ENCODE assay signal across 18 cellular contexts in genomic region chr1:60949826-60950197, GRCh38.
"Had no signal": no experiment of that assay in that cellular context is flagged by ENCODE, and none has a peak within 500 bp of the region (broad histone marks: within the 10 kb centered on the region; RNA-seq: fewer than 3 reads in every experiment).

No MANE protein-coding gene starts in this region.

- H3K4me3 ChIP-seq: coronary artery, heart left ventricle, tibial artery, upper lobe of left lung, uterus had no signal

- DNase-seq: effector CD4-positive, alpha-beta T cell; endodermal cell; heart left ventricle; hippocampal formation; kidney glomerular epithelial cell; naive thymus-derived CD4-positive, alpha-beta T cell; right cardiac atrium; stimulated activated CD4-positive, alpha-beta T cell treated with anti-CD3 and anti-CD28 coated beads, Interleukin-4, amount 100 ng/mL, for 1 hour; stimulated activated CD8-positive, alpha-beta memory T cell treated with anti-CD3 and anti-CD28 coated beads, Interleukin-4, amount 100 ng/mL, for 48 hours; stimulated activated naive CD8-positive, alpha-beta T cell treated with anti-CD3 and anti-CD28 coated beads, Interleukin-15, Interleukin-2, amounts not matched to agents 100 U/mL and 50 U/mL, for 24 hours; tibial artery; upper lobe of left lung; uterus had no signal

- H3K36me3 ChIP-seq: heart left ventricle, tibial artery, upper lobe of left lung, uterus had no signal

- H3K9me3 Mint-ChIP-seq: stimulated activated effector memory CD8-positive, alpha-beta T cell treated with anti-CD3 and anti-CD28 coated beads, Interleukin-12 subunit alpha, Interleukin-12 subunit beta, amount 100 ng/mL, for 72 hours had no signal

- H3K36me3 Mint-ChIP-seq: naive thymus-derived CD4-positive, alpha-beta T cell; stimulated activated effector memory CD8-positive, alpha-beta T cell treated with anti-CD3 and anti-CD28 coated beads, Interleukin-12 subunit alpha, Interleukin-12 subunit beta, amount 100 ng/mL, for 72 hours had no signal

- ATAC-seq: esophagus mucosa; stimulated activated effector memory CD8-positive, alpha-beta T cell treated with anti-CD3 and anti-CD28 coated beads, Interleukin-12 subunit alpha, Interleukin-12 subunit beta, amount 100 ng/mL, for 72 hours; stimulated activated naive CD8-positive, alpha-beta T cell treated with anti-CD3 and anti-CD28 coated beads, Interleukin-15, Interleukin-2, amounts not matched to agents 100 U/mL and 50 U/mL, for 24 hours had no signal

- H3K27ac Mint-ChIP-seq: endodermal cell; stimulated activated effector memory CD8-positive, alpha-beta T cell treated with anti-CD3 and anti-CD28 coated beads, Interleukin-12 subunit alpha, Interleukin-12 subunit beta, amount 100 ng/mL, for 72 hours had no signal

- H3K4me1 ChIP-seq: tibial artery, upper lobe of left lung, uterus had no signal

- H3K27ac ChIP-seq: coronary artery, heart left ventricle, tibial artery, upper lobe of left lung, uterus had no signal

- FAIRE-seq: frontal cortex, islet of Langerhans had no signal

- H3K4me3 Mint-ChIP-seq: endodermal cell; naive thymus-derived CD4-positive, alpha-beta T cell; stimulated activated effector memory CD8-positive, alpha-beta T cell treated with anti-CD3 and anti-CD28 coated beads, Interleukin-12 subunit alpha, Interleukin-12 subunit beta, amount 100 ng/mL, for 72 hours had no signal

- H3K27me3 ChIP-seq: heart left ventricle, upper lobe of left lung, uterus had no signal

- H3K9me3 ChIP-seq: tibial artery, upper lobe of left lung, uterus had no signal
